In genomic region chr14:44960146-44960545, GRCh38 we compare ENCODE assay signal across 9 cellular contexts. TPM values are rescaled to one million over a fixed set of nuclear protein-coding genes. Genes with fewer than 3 reads are reported as not detected.
DNase-seq lines count a peak whose midpoint lies in the region; ATAC-seq and TF ChIP-seq lines count a peak whose summit lies in the region.
"Had no signal": no experiment of that assay in that cellular context is flagged by ENCODE, and none has a peak within 500 bp of the region (broad histone marks: within the 10 kb centered on the region; RNA-seq: fewer than 3 reads in every experiment).

No MANE protein-coding gene starts in this region.

- DNase-seq in right cardiac atrium: no peak
- no peak for DNase-seq in Right ventricle myocardium superior
- DNase-seq in WERI-Rb-1: no peak
- DNase-seq in iris pigment epithelial cell (ENCODE audit: low read depth): peak; percentile 39
- DNase-seq in upper lobe of right lung: no peak
- DNase-seq in NCI-H774 (lab: John Stamatoyannopoulos, UW): no peak
- no peak for DNase-seq in adrenal gland
- DNase-seq: activated T-cell treated with anti-CD3 and anti-CD28 coated beads, Interleukin-2, amount 50 U/mL, for 48 hours had no signal

- H3K4me3 ChIP-seq in right cardiac atrium (ENCODE audit: low read length) (peak overlapping the region; percentile 89), WERI-Rb-1 (ENCODE audit: low read depth, low read length) (peak overlapping the region; percentile 68), upper lobe of right lung (peak overlapping the region; percentile 79), adrenal gland (peak overlapping the region in 1 of 4 donors; percentile 66)

- H3K9me3 ChIP-seq in right cardiac atrium (ENCODE audit: control insufficient read depth, low read length) (no peaks in the 10 kb centered on the region), WERI-Rb-1 (ENCODE audit: severe bottlenecking) (peaks cover 20% of the 10 kb centered on the region), upper lobe of right lung (no peaks in the 10 kb centered on the region), adrenal gland (replicated peaks in 1 of 3) (no peaks in the 10 kb centered on the region)

- intact Hi-C loops in right cardiac atrium (cut with DNase I) (loop anchor here in 3 of 4 donors (5.0 to 10.0 kb wide), 4 partner anchors 45 to 175 kb away; partner anchors contain the start of genes FKBP3 (in 2 of the 3) and FANCM (in 1 of the 3)), Right ventricle myocardium superior (cut with DNase I) (loop anchor here (10.0 kb wide), 1 partner anchor 175 kb away; the partner anchor contains the start of genes FANCM and FKBP3), upper lobe of right lung (cut with DNase I) (no loop called here), adrenal gland (cut with DNase I) (loop anchor here in 1 of 2 donors (10.0 kb wide), 1 partner anchor 175 kb away; the partner anchor contains the start of genes FANCM and FKBP3)

- H3K27ac ChIP-seq in right cardiac atrium (ENCODE audit: low read length): no peak overlapping the region
- H3K27ac ChIP-seq in WERI-Rb-1: no peak overlapping the region
- H3K27ac ChIP-seq in upper lobe of right lung: peak overlapping the region; percentile 5
- peak overlapping the region in 2 of 5 donors; percentile 75 to 94 for H3K27ac ChIP-seq in adrenal gland

- TF ChIP-seq CTCF in WERI-Rb-1 (IDR thresholded peaks at IDR 0.05; ENCODE audit: low read depth, low read length) (no peak), upper lobe of right lung (IDR thresholded peaks at IDR 0.05) (no peak), adrenal gland (IDR thresholded peaks at IDR 0.05) (no peak)

- no peaks in the 10 kb centered on the region for H3K4me1 ChIP-seq in right cardiac atrium (ENCODE audit: control insufficient read depth, insufficient read depth, low read length)
- H3K4me1 ChIP-seq in upper lobe of right lung: peaks cover 48% of the 10 kb centered on the region
- peaks cover 9 to 59% of the 10 kb centered on the region in 2 donors for H3K4me1 ChIP-seq in adrenal gland (replicated peaks in 1 of 2)

- no peak for ATAC-seq in right cardiac atrium
- no peak for ATAC-seq in Right ventricle myocardium superior (ENCODE audit: poor library complexity)
- ATAC-seq in upper lobe of right lung: no peak
- no peak for ATAC-seq in GM21528 (IDR thresholded peaks at IDR 0.05; ENCODE audit: low FRiP score, unreplicated experiment)

- TF ChIP-seq POLR2A in adrenal gland (IDR thresholded peaks at IDR 0.05): no peak

- H3K27me3 ChIP-seq in right cardiac atrium (ENCODE audit: control insufficient read depth, insufficient read depth): no peaks in the 10 kb centered on the region
- no peaks in the 10 kb centered on the region for H3K27me3 ChIP-seq in WERI-Rb-1 (ENCODE audit: insufficient read depth, low read depth, severe bottlenecking)
- H3K27me3 ChIP-seq in upper lobe of right lung: no peaks in the 10 kb centered on the region
- H3K27me3 ChIP-seq in adrenal gland: no peaks in the 10 kb centered on the region

- WGBS in right cardiac atrium: 22% methylated on average over 2 of the region's 2 CpGs
- 26 to 33% (median 31%) methylated on average over 2 of the region's 2 CpGs for WGBS in adrenal gland, 4 donors

- H3K36me3 ChIP-seq in WERI-Rb-1: no peaks in the 10 kb centered on the region
- H3K36me3 ChIP-seq in upper lobe of right lung: no peaks in the 10 kb centered on the region
- no peaks in the 10 kb centered on the region for H3K36me3 ChIP-seq in adrenal gland (replicated peaks in 1 of 2)

RNA-seq across cellular contexts. Expression of gene KLHL28, which starts 1.6 kb away (rescaled TPM):
- total RNA-seq in right cardiac atrium (10 to 100 TPM in 3 of 4 donors, 1 to 10 TPM in 1; 9.4 to 13.0 (median 12.3) TPM), Right ventricle myocardium superior (12.2 TPM), upper lobe of right lung (12.4 TPM), adrenal gland (10 to 100 TPM in 4 of 8 donors, 1 to 10 TPM in 4; 3.7 to 17.8 (median 10.2) TPM)
- polyA plus RNA-seq in right cardiac atrium (3.4 TPM), adrenal gland (10 to 100 TPM in 1 of 3 donors, 1 to 10 TPM in 2; 1.5 to 10.5 (median 1.8) TPM)

RNA-seq across cellular contexts. Expression of gene TOGARAM1, which starts 1.8 kb away (rescaled TPM):
- total RNA-seq in right cardiac atrium: 10 to 100 TPM; 18.4 to 26.0 (median 19.6) TPM
- polyA plus RNA-seq in right cardiac atrium: 7.1 TPM
- total RNA-seq in Right ventricle myocardium superior: 20.0 TPM
- 12.6 TPM for total RNA-seq in upper lobe of right lung
- total RNA-seq in adrenal gland: 10 to 100 TPM; 10.2 to 42.0 (median 19.1) TPM
- 10 to 100 TPM in 1 of 3 donors, 1 to 10 TPM in 2; 4.2 to 27.1 (median 5.7) TPM for polyA plus RNA-seq in adrenal gland
